ENCODE assay signal across 10 cellular contexts in the genomic region with DNA sequence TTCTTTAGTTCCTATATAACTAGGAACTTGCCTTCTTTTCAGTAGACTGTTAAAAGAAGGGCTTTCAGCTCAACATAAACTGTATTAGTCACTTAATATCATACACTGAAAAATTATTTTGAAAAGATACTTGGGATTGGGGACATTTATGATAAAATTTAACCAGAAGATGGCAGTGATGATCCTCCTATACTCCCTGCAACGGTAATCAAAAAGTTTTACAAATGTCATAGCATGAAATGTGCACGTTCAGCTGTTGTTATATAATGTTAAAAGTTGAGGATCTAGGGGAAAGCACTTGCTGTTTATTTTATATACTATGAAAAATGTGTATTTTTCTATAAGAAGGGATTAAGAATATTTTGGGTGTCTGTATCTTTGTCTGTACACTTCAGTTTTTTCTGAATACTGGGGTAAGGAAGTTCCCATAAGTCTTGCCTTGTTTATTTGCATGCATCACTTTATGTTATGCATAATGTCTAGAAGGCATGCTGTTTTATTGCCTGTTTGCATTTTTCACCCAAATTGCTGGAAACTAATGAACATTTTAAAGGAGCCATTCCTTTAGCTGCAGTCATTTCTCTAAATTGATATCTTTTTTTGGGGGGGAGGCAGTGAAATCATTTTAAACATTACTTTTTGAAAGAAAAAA. TPM values are rescaled to one million over a fixed set of nuclear protein-coding genes. Genes with fewer than 3 reads are reported as not detected.
DNase-seq lines count a peak whose midpoint lies in the region; ATAC-seq and TF ChIP-seq lines count a peak whose summit lies in the region.
"Had no signal": no experiment of that assay in that cellular context is flagged by ENCODE, and none has a peak within 500 bp of the region (broad histone marks: within the 10 kb centered on the region; RNA-seq: fewer than 3 reads in every experiment).

No MANE protein-coding gene starts in this region.

- 9 to 19% (median 11%) methylated on average over 2 of the region's 2 CpGs for WGBS in spleen, 5 donors

- H3K27ac ChIP-seq in dorsolateral prefrontal cortex = peak overlapping the region in 5 of 59 donors; percentile 2 to 62 (median 20)
- no peak overlapping the region for H3K27ac ChIP-seq in spleen
- H3K27ac ChIP-seq: thoracic aorta had no signal

- H3K36me3 ChIP-seq in spleen = peaks cover 0 to 50% (median 13%) of the 10 kb centered on the region in 6 donors

- POLR2A ChIA-PET in activated CD8-positive, alpha-beta T cell treated with anti-CD3 and anti-CD28 coated beads for 36 hours (lab: Charles Lee) = interaction anchor here (0.6 kb wide), 1 partner anchor 215 kb away, joined by 3 read pairs; no protein-coding TSS in a partner anchor
- POLR2A ChIA-PET in activated CD8-positive, alpha-beta T cell treated with anti-CD3 and anti-CD28 coated beads, Interleukin-2, amount 10 ng/mL, durations not matched to agents 7 days and 5 days (lab: Charles Lee) = interaction anchor here (1.6 kb wide), 1 partner anchor 397 kb away, joined by 4 read pairs; no protein-coding TSS in a partner anchor

- no peak for TF ChIP-seq POLR2A in spleen (IDR thresholded peaks at IDR 0.05)

- H3K27me3 ChIP-seq in dorsolateral prefrontal cortex = no peaks in the 10 kb centered on the region
- no peaks in the 10 kb centered on the region for H3K27me3 ChIP-seq in spleen (replicated peaks in 1 of 7)
- H3K27me3 ChIP-seq: MG63 had no signal

- no peak for ATAC-seq in activated CD8-positive, alpha-beta T cell treated with anti-CD3 and anti-CD28 coated beads for 36 hours
- no peak for ATAC-seq in activated CD8-positive, alpha-beta T cell treated with anti-CD3 and anti-CD28 coated beads, Interleukin-2, amount 10 ng/mL, durations not matched to agents 7 days and 5 days

- H3K4me3 ChIP-seq in dorsolateral prefrontal cortex (no peak overlapping the region), spleen (no peak overlapping the region)
- H3K4me3 ChIP-seq: MG63, thoracic aorta had no signal

- CTCF ChIA-PET in activated CD8-positive, alpha-beta T cell treated with anti-CD3 and anti-CD28 coated beads for 36 hours (lab: Charles Lee) = interaction anchor here (0.6 to 5.9 kb wide), 15 partner anchors 9 to 760 kb away, joined by 3 to 47 read pairs (median 3); a partner anchor contains a TSS
- CTCF ChIA-PET in activated CD8-positive, alpha-beta T cell treated with anti-CD3 and anti-CD28 coated beads, Interleukin-2, amount 10 ng/mL, durations not matched to agents 7 days and 5 days (lab: Charles Lee) = interaction anchor here (0.6 to 10.2 kb wide), 22 partner anchors 9 to 758 kb away, joined by 3 to 143 read pairs (median 4); a partner anchor contains a TSS

- H3K4me1 ChIP-seq in spleen = peaks cover 0 to 52% (median 13%) of the 10 kb centered on the region in 6 donors

- peaks cover 8% of the 10 kb centered on the region for H3K4me1 Mint-ChIP-seq in activated CD8-positive, alpha-beta T cell treated with anti-CD3 and anti-CD28 coated beads for 36 hours (ENCODE audit: low read depth)
- H3K4me1 Mint-ChIP-seq in activated CD8-positive, alpha-beta T cell treated with anti-CD3 and anti-CD28 coated beads, Interleukin-2, amount 10 ng/mL, durations not matched to agents 7 days and 5 days (ENCODE audit: low read depth) = peaks cover 1% of the 10 kb centered on the region

- DNase-seq in activated CD8-positive, alpha-beta T cell treated with anti-CD3 and anti-CD28 coated beads for 36 hours = no peak
- no peak for DNase-seq in activated CD8-positive, alpha-beta T cell treated with anti-CD3 and anti-CD28 coated beads, Interleukin-2, amount 10 ng/mL, durations not matched to agents 7 days and 5 days
- DNase-seq in NCI-H2227 treated with DMSO at 0.1 percent for 48 hours (lab: John Stamatoyannopoulos, UW) (peak; percentile 73), dorsolateral prefrontal cortex (no peak), spleen (no peak), SHP77 treated with DMSO at 0.1 percent for 48 hours (lab: John Stamatoyannopoulos, UW) (no peak), activated gamma-delta T cell (lab: John Stamatoyannopoulos, UW) (no peak)
- no peak for DNase-seq in activated CD4-positive, alpha-beta T cell treated with anti-CD3 and anti-CD28 coated beads for 1 hour
- DNase-seq: MG63 had no signal

- H3K9me3 ChIP-seq in spleen = no peaks in the 10 kb centered on the region
- H3K9me3 ChIP-seq: MG63, thoracic aorta had no signal

- H3K27me3 Mint-ChIP-seq in activated CD8-positive, alpha-beta T cell treated with anti-CD3 and anti-CD28 coated beads for 36 hours = no peaks in the 10 kb centered on the region
- H3K27me3 Mint-ChIP-seq in activated CD8-positive, alpha-beta T cell treated with anti-CD3 and anti-CD28 coated beads, Interleukin-2, amount 10 ng/mL, durations not matched to agents 7 days and 5 days (ENCODE audit: low read depth) = no peaks in the 10 kb centered on the region

- intact Hi-C loops in activated CD8-positive, alpha-beta T cell treated with anti-CD3 and anti-CD28 coated beads for 36 hours (cut with micrococcal nuclease) = loop anchor here (2.0 kb wide), 1 partner anchor 399 kb away; no protein-coding TSS in a partner anchor
- intact Hi-C loops in dorsolateral prefrontal cortex (cut with DNase I) (loop anchor here (10.0 kb wide), 2 partner anchors 219 to 759 kb away; a partner anchor contains a TSS), spleen (cut with DNase I; ENCODE audit: low total_unique reads) (loop anchor here (10.0 kb wide), 1 partner anchor 399 kb away; a partner anchor contains a TSS)

- peak; percentile 37 for TF ChIP-seq CTCF in activated CD8-positive, alpha-beta T cell treated with anti-CD3 and anti-CD28 coated beads for 36 hours (IDR thresholded peaks at IDR 0.05)
- TF ChIP-seq CTCF in dorsolateral prefrontal cortex (IDR thresholded peaks at IDR 0.05 in 54 of 56, conservative IDR thresholded peaks at IDR 0.05 in 2 of 56; ENCODE audit: low read depth in 1 of 56, partially characterized antibody in 56 of 56) (peak in 54 of 56 donors; percentile 14 to 75 (median 58)), spleen (IDR thresholded peaks at IDR 0.05 in 8 of 11, conservative IDR thresholded peaks at IDR 0.05 in 3 of 11) (peak in 6 of 11 experiments; percentile 19 to 52 (median 24))

- H3K4me3 Mint-ChIP-seq in activated CD8-positive, alpha-beta T cell treated with anti-CD3 and anti-CD28 coated beads for 36 hours = no peak overlapping the region
- no peak overlapping the region for H3K4me3 Mint-ChIP-seq in activated CD8-positive, alpha-beta T cell treated with anti-CD3 and anti-CD28 coated beads, Interleukin-2, amount 10 ng/mL, durations not matched to agents 7 days and 5 days

- H3K27ac Mint-ChIP-seq in activated CD8-positive, alpha-beta T cell treated with anti-CD3 and anti-CD28 coated beads for 36 hours = no peak overlapping the region
- H3K27ac Mint-ChIP-seq in activated CD8-positive, alpha-beta T cell treated with anti-CD3 and anti-CD28 coated beads, Interleukin-2, amount 10 ng/mL, durations not matched to agents 7 days and 5 days = no peak overlapping the region

- H3K36me3 Mint-ChIP-seq in activated CD8-positive, alpha-beta T cell treated with anti-CD3 and anti-CD28 coated beads for 36 hours (ENCODE audit: low read depth) = peaks cover 4% of the 10 kb centered on the region
- peaks cover 15% of the 10 kb centered on the region for H3K36me3 Mint-ChIP-seq in activated CD8-positive, alpha-beta T cell treated with anti-CD3 and anti-CD28 coated beads, Interleukin-2, amount 10 ng/mL, durations not matched to agents 7 days and 5 days (ENCODE audit: low read depth)

- H3K9me3 Mint-ChIP-seq in activated CD8-positive, alpha-beta T cell treated with anti-CD3 and anti-CD28 coated beads for 36 hours = no peaks in the 10 kb centered on the region
- H3K9me3 Mint-ChIP-seq in activated CD8-positive, alpha-beta T cell treated with anti-CD3 and anti-CD28 coated beads, Interleukin-2, amount 10 ng/mL, durations not matched to agents 7 days and 5 days (ENCODE audit: insufficient read depth) = no peaks in the 10 kb centered on the region

RNA-seq across cellular contexts. Expression of a gene that starts 19.0 kb away (rescaled TPM):
- total RNA-seq in activated CD8-positive, alpha-beta T cell treated with anti-CD3 and anti-CD28 coated beads for 36 hours = 10 to 100 TPM; 39.9 to 40.0 TPM
- total RNA-seq in activated CD8-positive, alpha-beta T cell treated with anti-CD3 and anti-CD28 coated beads, Interleukin-2, amount 10 ng/mL, durations not matched to agents 7 days and 5 days = 10 to 100 TPM; 46.0 to 47.7 TPM
- total RNA-seq in dorsolateral prefrontal cortex = 100 to 1,000 TPM; 100 to 259 (median 151) TPM
- 10 to 100 TPM; 51.7 to 86.0 (median 70.4) TPM for total RNA-seq in spleen
- 10 to 100 TPM; 37.8 to 43.1 (median 38.3) TPM for polyA plus RNA-seq in spleen
